Comparison of ENCODE assay signal across 19 cellular contexts in genomic region chr9:69573666-69574456, GRCh38.
DNase-seq lines count a peak whose midpoint lies in the region; ATAC-seq and TF ChIP-seq lines count a peak whose summit lies in the region.
"Had no signal": no experiment of that assay in that cellular context is flagged by ENCODE, and none has a peak within 500 bp of the region (broad histone marks: within the 10 kb centered on the region; RNA-seq: fewer than 3 reads in every experiment).

No MANE protein-coding gene starts in this region.

- DNase-seq in HCEC 1CT (peak; percentile 88), astrocyte of the spinal cord (ENCODE audit: low read depth, low spot score) (peak; percentile 87), kidney glomerular epithelial cell (lab: John Stamatoyannopoulos, UW) (peak; percentile 75), HuH-7.5 (ENCODE audit: low spot score) (no peak)
- DNase-seq: activated CD4-positive, alpha-beta T cell treated with anti-CD3 and anti-CD28 coated beads, Interleukin-2, amount 10 ng/mL, durations not matched to agents 24 days and 14 days; activated T-cell treated with anti-CD3 and anti-CD28 coated beads, Interleukin-2, amount 50 U/mL, for 4 hours; C1 segment of cervical spinal cord; cortex of kidney; DND-41; mucosa of descending colon; MV-4-11; Peyer's patch; stimulated activated CD4-positive, alpha-beta T cell treated with anti-CD3 and anti-CD28 coated beads, Interleukin-4, amount 100 ng/mL, for 1 hour; transverse colon had no signal

- peaks cover 48% of the 10 kb centered on the region for H3K4me1 ChIP-seq in ACC112 (ENCODE audit: control insufficient read depth, insufficient read depth, low read length, unreplicated experiment)
- H3K4me1 ChIP-seq: Peyer's patch had no signal

- H3K4me3 ChIP-seq in ACC112 (ENCODE audit: low read depth, low read length) (no peak overlapping the region), astrocyte of the spinal cord (ENCODE audit: low read depth, low read length) (no peak overlapping the region)
- H3K4me3 ChIP-seq: GM12878, mucosa of descending colon, Peyer's patch, transverse colon had no signal

- H3K36me3 ChIP-seq in ACC112 (ENCODE audit: insufficient read depth, low read length) = no peaks in the 10 kb centered on the region
- H3K36me3 ChIP-seq: Peyer's patch, transverse colon had no signal

- no peaks in the 10 kb centered on the region for H3K79me2 ChIP-seq in ACC112 (ENCODE audit: control insufficient read depth, insufficient read depth, low read length, unreplicated experiment)

- H3K27ac ChIP-seq in ACC112 (ENCODE audit: low read depth, low read length) = 0 out of 2 replicates have a peak overlapping the region, but pooled peaks have one; percentile 7
- H3K27ac ChIP-seq: Peyer's patch, transverse colon had no signal

- TF ChIP-seq CTCF in astrocyte of the spinal cord (IDR thresholded peaks at IDR 0.05; ENCODE audit: low read depth, low read length) = no peak

- H3K27me3 ChIP-seq in ACC112 (ENCODE audit: insufficient read depth, low read length) = no peaks in the 10 kb centered on the region
- H3K27me3 ChIP-seq: Peyer's patch, transverse colon had no signal

- no peak overlapping the region for H2AFZ ChIP-seq in ACC112 (ENCODE audit: low read length, unreplicated experiment)

- ATAC-seq in GM18519 (IDR thresholded peaks at IDR 0.05; ENCODE audit: low FRiP score, unreplicated experiment) (no peak), GM18858 (IDR thresholded peaks at IDR 0.05; ENCODE audit: unreplicated experiment) (no peak), HG03280 (IDR thresholded peaks at IDR 0.05; ENCODE audit: unreplicated experiment) (no peak)
- ATAC-seq: activated T-cell treated with anti-CD3 and anti-CD28 coated beads, Interleukin-2, amount 50 U/mL, for 4 hours; GM12878; mucosa of descending colon had no signal

- in situ Hi-C loops in astrocyte of the spinal cord (cut with HindIII; ENCODE audit: low sequenced_read_pairs) = no loop called here
